22 cellular contexts compared by ENCODE assay signal in the genomic region with DNA sequence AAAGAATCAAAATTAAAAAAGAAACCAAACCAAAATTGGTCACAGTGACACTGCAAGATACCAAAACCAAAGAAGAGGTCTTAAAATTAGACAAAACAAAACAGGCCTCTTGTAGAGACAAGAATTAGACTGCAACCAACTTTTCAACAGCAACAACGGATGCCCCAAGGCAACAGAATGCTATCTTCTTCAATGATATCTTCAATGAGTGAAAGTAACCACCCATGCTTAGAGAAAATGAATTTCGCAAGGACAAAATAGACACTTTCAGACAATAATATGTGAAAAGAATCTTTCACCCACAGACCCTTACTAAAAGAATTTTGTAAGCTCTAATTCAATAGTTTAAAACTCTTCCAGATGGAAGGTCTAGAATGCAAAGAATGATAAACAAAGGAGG.
"Had no signal": no experiment of that assay in that cellular context is flagged by ENCODE, and none has a peak within 500 bp of the region (broad histone marks: within the 10 kb centered on the region; RNA-seq: fewer than 3 reads in every experiment).

No MANE protein-coding gene starts in this region.

- H3K4me3 ChIP-seq: ascending aorta, cardiac muscle cell, esophagus muscularis mucosa, gastrocnemius medialis, testis, transverse colon had no signal

- DNase-seq: activated CD4-positive, alpha-beta T cell treated with anti-CD3 and anti-CD28 coated beads, Interleukin-2, amount 10 ng/mL, durations not matched to agents 7 days and 5 days; activated CD8-positive, alpha-beta memory T cell treated with anti-CD3 and anti-CD28 coated beads, Interleukin-2, amount 10 ng/mL, durations not matched to agents 7 days and 5 days; activated CD8-positive, alpha-beta T cell treated with anti-CD3 and anti-CD28 coated beads, Interleukin-2, amount 10 ng/mL, durations not matched to agents 7 days and 5 days; activated effector memory CD4-positive, alpha-beta T cell treated with anti-CD3 and anti-CD28 coated beads, Interleukin-2, amount 50 U/mL, for 16 hours; activated naive CD4-positive, alpha-beta T cell treated with anti-CD3 and anti-CD28 coated beads for 36 hours; activated naive CD8-positive, alpha-beta T cell treated with anti-CD3 and anti-CD28 coated beads for 36 hours; cortex of kidney; endodermal cell; gastrocnemius medialis; glutamatergic neuron; left cardiac atrium; left ventricle myocardium superior; posterior cingulate gyrus; right cardiac atrium; stimulated activated naive CD8-positive, alpha-beta T cell treated with anti-CD3 and anti-CD28 coated beads, Interleukin-15, Interleukin-2, amounts not matched to agents 100 U/mL and 50 U/mL, for 24 hours; T1000; testis; transverse colon; WERI-Rb-1 had no signal

- H3K27me3 ChIP-seq: ascending aorta, cardiac muscle cell, esophagus muscularis mucosa, gastrocnemius medialis, testis, transverse colon had no signal

- H3K9me3 ChIP-seq: ascending aorta, esophagus muscularis mucosa, gastrocnemius medialis, testis, transverse colon had no signal

- H3K4me1 ChIP-seq: ascending aorta, gastrocnemius medialis, testis, transverse colon had no signal

- H3K27ac ChIP-seq: ascending aorta, cardiac muscle cell, esophagus muscularis mucosa, gastrocnemius medialis, testis, transverse colon, WERI-Rb-1 had no signal
